1 cellular context compared by ENCODE assay signal in genomic region chrX:136639506-136640176, GRCh38.
TF ChIP-seq lines count a peak whose summit lies in the region.

No MANE protein-coding gene starts in this region.

TF ChIP-seq in endothelial cell of umbilical vein, 7 proteins besides CTCF, POLR2A, EP300 and RAD21:
- TF ChIP-seq FOS (IDR thresholded peaks at IDR 0.05; ENCODE audit: borderline replicate concordance, insufficient read depth, low read length) (peak; percentile 9), MYC (IDR thresholded peaks at IDR 0.05; ENCODE audit: low read depth, low read length) (no peak), MAX (IDR thresholded peaks at IDR 0.05; ENCODE audit: insufficient read depth, insufficient read length) (no peak)
